In genomic region chr12:118137148-118137678, GRCh38 we compare ENCODE assay signal across 8 cellular contexts. TPM values are rescaled to one million over a fixed set of nuclear protein-coding genes. Genes with fewer than 3 reads are reported as not detected.
DNase-seq lines count a peak whose midpoint lies in the region; ATAC-seq and TF ChIP-seq lines count a peak whose summit lies in the region.

No MANE protein-coding gene starts in this region.

- CTCF ChIA-PET in CD8-positive, alpha-beta T cell (lab: Charles Lee) = interaction anchor here (0.6 to 2.4 kb wide), 4 partner anchors 16 to 240 kb away, joined by 3 to 6 read pairs (median 3); no protein-coding TSS in a partner anchor
- CTCF ChIA-PET in PC-9 (lab: Charles Lee) = no interaction called here

- TF ChIP-seq POLR2A in ovary (IDR thresholded peaks at IDR 0.05) = no peak

- WGBS in ovary, 3 donors = 57 to 66% (median 60%) methylated on average over 10 of the region's 10 CpGs

- H3K27me3 ChIP-seq in CD8-positive, alpha-beta T cell (ENCODE audit: insufficient read depth, low read length) = no peaks in the 10 kb centered on the region
- H3K27me3 ChIP-seq in PC-9 (ENCODE audit: insufficient read depth, low read depth) (no peaks in the 10 kb centered on the region), ovary (no peaks in the 10 kb centered on the region)

- H3K9me3 ChIP-seq in CD8-positive, alpha-beta T cell (ENCODE audit: low read length) = no peaks in the 10 kb centered on the region
- H3K9me3 ChIP-seq in PC-9 (ENCODE audit: insufficient read depth, low read depth) = no peaks in the 10 kb centered on the region
- H3K9me3 ChIP-seq in ovary = no peaks in the 10 kb centered on the region

- POLR2A ChIA-PET in CD8-positive, alpha-beta T cell (lab: Charles Lee) = interaction anchor here (0.6 to 2.0 kb wide), 4 partner anchors 73 to 1765 kb away, joined by 3 to 15 read pairs (median 4); partner anchors contain the start of gene SUDS3
- POLR2A ChIA-PET in PC-9 (lab: Charles Lee; ENCODE audit: unreplicated experiment) = no interaction called here

- no peaks in the 10 kb centered on the region for H3K9me2 ChIP-seq in PC-9 (ENCODE audit: insufficient read depth)

- H3K36me3 Mint-ChIP-seq in CD8-positive, alpha-beta T cell = peaks cover 41% of the 10 kb centered on the region

- no peaks in the 10 kb centered on the region for H4K20me1 ChIP-seq in PC-9 (ENCODE audit: insufficient read depth)

- BruUV-seq in PC-9 (replicated peaks; lab: Mats Ljungman, UMichigan) = TSS peak; percentile 58

- peaks cover 37% of the 10 kb centered on the region for H3K79me2 ChIP-seq in PC-9 (ENCODE audit: low read depth)

- peak overlapping the region; percentile 60 for H3K4me3 ChIP-seq in CD8-positive, alpha-beta T cell (ENCODE audit: low read depth, low read length)
- H3K4me3 ChIP-seq in PC-9 = peak overlapping the region; percentile 83
- H3K4me3 ChIP-seq in epithelial cell of proximal tubule (ENCODE audit: low read depth, low read length) = peak overlapping the region; percentile 94
- H3K4me3 ChIP-seq in ovary = peak overlapping the region; percentile 78

- peaks cover 6% of the 10 kb centered on the region; the same call in 1 of the 2 replicates for H3F3A ChIP-seq in PC-9 (ENCODE audit: insufficient read depth, low read depth)

- ATAC-seq in CD8-positive, alpha-beta T cell = no peak
- ATAC-seq in GM18868 (IDR thresholded peaks at IDR 0.05; ENCODE audit: unreplicated experiment) = no peak

- H3K4me1 ChIP-seq in CD8-positive, alpha-beta T cell (ENCODE audit: insufficient read depth, low read length) = peaks cover 23% of the 10 kb centered on the region
- peaks cover 28% of the 10 kb centered on the region for H3K4me1 ChIP-seq in PC-9 (replicated peaks; ENCODE audit: insufficient read depth)
- H3K4me1 ChIP-seq in ovary (ENCODE audit: insufficient read depth) = peaks cover 12% of the 10 kb centered on the region

- peaks cover 20% of the 10 kb centered on the region for H3K36me3 ChIP-seq in CD8-positive, alpha-beta T cell (ENCODE audit: insufficient read depth, low read length)
- H3K36me3 ChIP-seq in PC-9 (ENCODE audit: low read depth) (0 out of 2 replicates have a peak, but pooled peaks cover 4% of the 10 kb centered on the region), ovary (no peaks in the 10 kb centered on the region)

- no peak for TF ChIP-seq EP300 in ovary (IDR thresholded peaks at IDR 0.05)

- H3K27ac ChIP-seq in CD8-positive, alpha-beta T cell (ENCODE audit: low read depth, low read length) = peak overlapping the region; percentile 78
- H3K27ac ChIP-seq in PC-9 = no peak overlapping the region
- H3K27ac ChIP-seq in ovary = peak overlapping the region; percentile 83 to 92

- H3K4me1 Mint-ChIP-seq in CD8-positive, alpha-beta T cell (ENCODE audit: low read depth) = peaks cover 29% of the 10 kb centered on the region

- no peaks in the 10 kb centered on the region for H3K9me3 Mint-ChIP-seq in CD8-positive, alpha-beta T cell

- peak overlapping the region; percentile 84 for H2AFZ ChIP-seq in PC-9

- no peaks in the 10 kb centered on the region for H3K27me3 Mint-ChIP-seq in CD8-positive, alpha-beta T cell (ENCODE audit: low read depth)

- H3K4me2 ChIP-seq in PC-9 = peak overlapping the region; percentile 83

- no peak for TF ChIP-seq CTCF in CD8-positive, alpha-beta T cell (IDR thresholded peaks at IDR 0.05)
- TF ChIP-seq CTCF in PC-9 (conservative IDR thresholded peaks at IDR 0.05) = no peak
- TF ChIP-seq CTCF in epithelial cell of proximal tubule (conservative IDR thresholded peaks at IDR 0.05; ENCODE audit: low read depth, low read length) = no peak
- no peak for TF ChIP-seq CTCF in ovary (IDR thresholded peaks at IDR 0.05)

- peak overlapping the region; percentile 89 for H3K27ac Mint-ChIP-seq in CD8-positive, alpha-beta T cell

- peak overlapping the region; percentile 97 for H3K4me3 Mint-ChIP-seq in CD8-positive, alpha-beta T cell

- no peak for DNase-seq in CD8-positive, alpha-beta T cell
- no peak for DNase-seq in PC-9
- DNase-seq in epithelial cell of proximal tubule (ENCODE audit: low read depth) = no peak
- no peak for DNase-seq in ovary
- DNase-seq in NK-92 treated with Interleukin-12 subunit alpha and Interleukin-12 subunit beta, amount 100 ng/mL, for 24 hours (lab: John Stamatoyannopoulos, UW) = no peak
- no peak for DNase-seq in iPS-NIHi11 (ENCODE audit: low spot score)
- no peak for DNase-seq in inferior parietal cortex (ENCODE audit: extremely low spot score)

- intact Hi-C loops in CD8-positive, alpha-beta T cell (cut with DNase I, micrococcal nuclease) = loop anchor here (2.0 to 10.0 kb wide), 3 partner anchors 120 to 952 kb away; partner anchors contain the start of gene RFC5 (in 1 of the 2)
- intact Hi-C loops in PC-9 (cut with micrococcal nuclease; ENCODE audit: unreplicated experiment) = loop anchor here (2.0 to 10.0 kb wide), 2 partner anchors 74 to 262 kb away; no protein-coding TSS in a partner anchor
- intact Hi-C loops in ovary (cut with DNase I) = loop anchor here in 1 of 4 donors (10.0 kb wide), 1 partner anchor 72 kb away; the partner anchor contains the start of gene WSB2

RNA-seq across cellular contexts. Expression of gene PEBP1, which starts 1.3 kb away (rescaled TPM):
- total RNA-seq in CD8-positive, alpha-beta T cell = 10 to 100 TPM; 91.2 to 91.6 TPM
- total RNA-seq in PC-9 (2021) (188 and 189 TPM in 2 replicates), epithelial cell of proximal tubule (445 and 494 TPM in 2 replicates), ovary (100 to 1,000 TPM; 265 to 446 (median 274) TPM)
- 100 to 1,000 TPM; 354 to 432 TPM for polyA plus RNA-seq in ovary

RNA-seq across cellular contexts. Expression of gene VSIG10, which starts 33.4 kb away (rescaled TPM):
- total RNA-seq in CD8-positive, alpha-beta T cell = 1 to 10 TPM; 1.0 to 2.3 TPM
- total RNA-seq in PC-9 (2021) (45.7 and 49.1 TPM in 2 replicates), epithelial cell of proximal tubule (24.6 and 31.0 TPM in 2 replicates), ovary (10 to 100 TPM; 24.7 to 33.6 (median 27.8) TPM)
- 10 to 100 TPM; 22.2 to 29.1 TPM for polyA plus RNA-seq in ovary
